8 cellular contexts compared by ENCODE assay signal in genomic region chr17:35587074-35587961, GRCh38. TPM values are rescaled to one million over a fixed set of nuclear protein-coding genes. Genes with fewer than 3 reads are reported as not detected.
A peak's percentile ranks its signal among the peaks of the same experiment; 100 is the strongest.
DNase-seq lines count a peak whose midpoint lies in the region; ATAC-seq and TF ChIP-seq lines count a peak whose summit lies in the region.

TSS of gene AP2B1 (plus strand) at chr17:35587322. CDS start at chr17:35594031, 6,709 bp downstream.

- H3K27ac ChIP-seq in right cardiac atrium (ENCODE audit: low read length) (peak within 1 kb of the TSS; percentile 96), uterus (peak within 1 kb of the TSS; percentile 73 to 85)

- peak; percentile 62 for TF ChIP-seq POLR2A in GM15510 (IDR thresholded peaks at IDR 0.05; ENCODE audit: borderline replicate concordance, extremely low read depth, insufficient read length)
- peak; percentile 50 to 68 for TF ChIP-seq POLR2A in uterus (IDR thresholded peaks at IDR 0.05)

- no peaks in the 10 kb centered on the region for H3K9me3 ChIP-seq in right cardiac atrium (ENCODE audit: control insufficient read depth, low read length)
- H3K9me3 ChIP-seq in uterus = no peaks in the 10 kb centered on the region

- intact Hi-C loops in T-helper 2 cell treated with Interferon-gamma antibody and Interleukin-4, amounts not matched to agents 100 ng/mL and 5 ng/mL, for 36 hours (cut with micrococcal nuclease) = loop anchor here (1.0 to 5.0 kb wide), 5 partner anchors 9 to 627 kb away; partner anchors contain the start of genes CCT6B, NLE1, PEX12 and ZNF830
- intact Hi-C loops in right cardiac atrium (cut with DNase I) = no loop called here
- intact Hi-C loops in uterus (cut with DNase I; ENCODE audit: low total_unique reads) = no loop called here

- H3K27me3 ChIP-seq in right cardiac atrium (ENCODE audit: control insufficient read depth, insufficient read depth) (no peaks in the 10 kb centered on the region), uterus (no peaks in the 10 kb centered on the region)

- TF ChIP-seq CTCF in uterus (IDR thresholded peaks at IDR 0.05) = peak in 2 of 4 experiments; percentile 32 to 33

- DNase-seq in NCI-H187 treated with DMSO at 0.1 percent for 48 hours (lab: John Stamatoyannopoulos, UW) (peak; percentile 76), anterior cingulate cortex (lab: John Stamatoyannopoulos, UW) (peak in 57 of 58 donors; percentile 43 to 93 (median 81)), right cardiac atrium (peak; percentile 92 to 97 (median 97)), pulmonary artery endothelial cell (ENCODE audit: low read depth, low spot score) (peak; percentile 90), uterus (peak; percentile 94 to 95)

- H3K4me1 ChIP-seq in right cardiac atrium (ENCODE audit: control insufficient read depth, insufficient read depth, low read length) (no peaks in the 10 kb centered on the region), uterus (no peaks in the 10 kb centered on the region)

- peak within 1 kb of the TSS; percentile 89 for H3K4me3 ChIP-seq in right cardiac atrium (ENCODE audit: low read length)
- H3K4me3 ChIP-seq in uterus = peak within 1 kb of the TSS; percentile 82 to 97

- H3K36me3 ChIP-seq in uterus = no peaks in the 10 kb centered on the region

- peak; percentile 89 for ATAC-seq in HG02938 (IDR thresholded peaks at IDR 0.05; ENCODE audit: unreplicated experiment)
- ATAC-seq in right cardiac atrium = peak; percentile 95 to 97

- WGBS in right cardiac atrium = under 1% methylated on average over 50 of the region's 50 CpGs

RNA-seq across cellular contexts. Expression of gene AP2B1, which starts in this region (rescaled TPM):
- 211 and 213 TPM in 2 replicates for total RNA-seq in T-helper 2 cell treated with Interferon-gamma antibody and Interleukin-4, amounts not matched to agents 100 ng/mL and 5 ng/mL, for 36 hours
- total RNA-seq in right cardiac atrium = 100 to 1,000 TPM; 131 to 144 (median 136) TPM
- polyA plus RNA-seq in right cardiac atrium = 39.7 TPM
- 102 TPM in 2 replicates for total RNA-seq in pulmonary artery endothelial cell
- 100 to 1,000 TPM in 1 of 4 donors, 10 to 100 TPM in 3; 40.7 to 124 (median 61.5) TPM for total RNA-seq in uterus

Comparison
In these comparisons a context has a peak if more than half of its experiments do, and no peak if none do; other contexts are left out.
1. Peak in every context shown above with its lines: DNase-seq, ATAC-seq, H3K4me3 ChIP-seq and H3K27ac ChIP-seq.